In the genomic region with DNA sequence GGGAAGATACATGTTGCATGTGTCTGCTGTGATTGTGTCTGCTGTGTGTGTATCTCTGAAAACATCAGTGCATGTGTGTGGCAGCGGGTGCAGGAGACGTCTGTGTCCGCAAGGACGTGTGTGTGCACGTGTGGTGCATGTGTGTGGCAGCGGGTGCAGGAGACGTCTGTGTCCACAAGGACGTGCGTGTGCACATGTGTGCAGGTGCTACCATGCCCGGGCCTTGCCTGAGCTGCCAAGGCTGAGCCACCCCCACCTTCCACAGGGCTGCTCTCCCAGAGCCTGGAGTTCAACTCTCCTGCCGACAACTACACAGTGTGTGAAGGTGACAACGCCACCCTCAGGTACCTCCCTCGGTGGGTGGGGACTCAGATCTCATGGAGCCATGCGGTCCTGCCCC, we compare ENCODE assay signal across 1 cellular context.
TF ChIP-seq lines count a peak whose summit lies in the region.

No MANE protein-coding gene starts in this region.

TF ChIP-seq in HepG2, 621 proteins besides CTCF, POLR2A, EP300 and RAD21:
- TF ChIP-seq, protein P1, sequence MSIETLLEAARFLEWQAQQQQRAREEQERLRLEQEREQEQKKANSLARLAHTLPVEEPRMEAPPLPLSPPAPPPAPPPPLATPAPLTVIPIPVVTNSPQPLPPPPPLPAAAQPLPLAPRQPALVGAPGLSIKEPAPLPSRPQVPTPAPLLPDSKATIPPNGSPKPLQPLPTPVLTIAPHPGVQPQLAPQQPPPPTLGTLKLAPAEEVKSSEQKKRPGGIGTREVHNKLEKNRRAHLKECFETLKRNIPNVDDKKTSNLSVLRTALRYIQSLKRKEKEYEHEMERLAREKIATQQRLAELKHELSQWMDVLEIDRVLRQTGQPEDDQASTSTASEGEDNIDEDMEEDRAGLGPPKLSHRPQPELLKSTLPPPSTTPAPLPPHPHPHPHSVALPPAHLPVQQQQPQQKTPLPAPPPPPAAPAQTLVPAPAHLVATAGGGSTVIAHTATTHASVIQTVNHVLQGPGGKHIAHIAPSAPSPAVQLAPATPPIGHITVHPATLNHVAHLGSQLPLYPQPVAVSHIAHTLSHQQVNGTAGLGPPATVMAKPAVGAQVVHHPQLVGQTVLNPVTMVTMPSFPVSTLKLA (IDR thresholded peaks at IDR 0.05): peak; percentile 54
- TF ChIP-seq MAZ (IDR thresholded peaks at IDR 0.05; ENCODE audit: borderline replicate concordance, low read depth, low read length) (no peak), MAZ (CRISPR knock-in tag; IDR thresholded peaks at IDR 0.05; ENCODE audit: low read depth) (no peak)
TF ChIP-seq in HepG2: peak in this region for 1.
